Comparison of ENCODE assay signal across 1 cellular context in the genomic region with DNA sequence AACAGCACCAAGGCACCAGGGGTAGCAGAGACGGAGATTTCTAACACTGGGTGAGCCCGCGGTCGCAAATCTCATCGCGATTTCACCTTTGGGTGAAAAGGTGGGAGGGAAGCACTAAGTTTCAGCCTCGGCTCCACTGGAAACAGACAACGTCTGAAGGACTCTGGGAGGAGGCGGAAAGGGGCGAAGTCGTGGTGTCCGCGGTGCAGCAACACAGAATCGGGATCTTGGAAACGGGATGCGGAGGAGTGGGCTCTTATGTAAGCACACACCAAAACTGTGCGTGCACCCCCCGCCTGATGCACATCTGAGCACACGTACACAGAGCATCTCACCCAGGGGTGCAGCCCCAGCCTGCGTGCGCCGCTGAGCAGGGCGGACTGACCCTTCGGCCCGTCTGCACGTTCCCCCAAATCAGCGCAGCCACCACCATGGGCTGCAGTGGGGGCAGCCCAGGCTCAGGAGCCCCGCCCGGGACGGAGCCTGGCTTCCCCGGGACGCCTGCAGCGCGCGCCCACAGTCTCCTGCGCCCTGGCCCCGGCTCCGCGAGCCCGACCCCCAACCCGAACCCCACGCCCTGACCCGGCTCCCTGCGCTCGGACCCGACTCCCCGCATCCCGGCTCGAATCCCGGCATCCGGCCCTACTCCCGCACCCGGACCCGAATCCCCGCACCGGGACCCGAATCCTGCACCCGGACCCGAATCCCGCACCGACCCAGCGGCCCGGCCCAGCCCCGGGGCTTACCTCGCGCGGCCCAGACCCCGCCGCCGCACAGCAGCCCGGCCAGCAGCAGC.
TF ChIP-seq lines count a peak whose summit lies in the region.

No MANE protein-coding gene starts in this region.

TF ChIP-seq in K562, 482 proteins besides CTCF, POLR2A, EP300 and RAD21 (continued from another document and continues in another):
- TF ChIP-seq, protein P1, sequence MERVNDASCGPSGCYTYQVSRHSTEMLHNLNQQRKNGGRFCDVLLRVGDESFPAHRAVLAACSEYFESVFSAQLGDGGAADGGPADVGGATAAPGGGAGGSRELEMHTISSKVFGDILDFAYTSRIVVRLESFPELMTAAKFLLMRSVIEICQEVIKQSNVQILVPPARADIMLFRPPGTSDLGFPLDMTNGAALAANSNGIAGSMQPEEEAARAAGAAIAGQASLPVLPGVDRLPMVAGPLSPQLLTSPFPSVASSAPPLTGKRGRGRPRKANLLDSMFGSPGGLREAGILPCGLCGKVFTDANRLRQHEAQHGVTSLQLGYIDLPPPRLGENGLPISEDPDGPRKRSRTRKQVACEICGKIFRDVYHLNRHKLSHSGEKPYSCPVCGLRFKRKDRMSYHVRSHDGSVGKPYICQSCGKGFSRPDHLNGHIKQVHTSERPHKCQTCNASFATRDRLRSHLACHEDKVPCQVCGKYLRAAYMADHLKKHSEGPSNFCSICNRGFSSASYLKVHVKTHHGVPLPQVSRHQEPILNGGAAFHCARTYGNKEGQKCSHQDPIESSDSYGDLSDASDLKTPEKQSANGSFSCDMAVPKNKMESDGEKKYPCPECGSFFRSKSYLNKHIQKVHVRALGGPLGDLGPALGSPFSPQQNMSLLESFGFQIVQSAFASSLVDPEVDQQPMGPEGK (CRISPR knock-in tag; IDR thresholded peaks at IDR 0.05; ENCODE audit: borderline replicate concordance) = no peak
- peak; percentile 36; the same call in 1 of the 2 replicates for TF ChIP-seq RBFOX2 (IDR thresholded peaks at IDR 0.05; ENCODE audit: low read depth, low read length)
- TF ChIP-seq, protein P2, sequence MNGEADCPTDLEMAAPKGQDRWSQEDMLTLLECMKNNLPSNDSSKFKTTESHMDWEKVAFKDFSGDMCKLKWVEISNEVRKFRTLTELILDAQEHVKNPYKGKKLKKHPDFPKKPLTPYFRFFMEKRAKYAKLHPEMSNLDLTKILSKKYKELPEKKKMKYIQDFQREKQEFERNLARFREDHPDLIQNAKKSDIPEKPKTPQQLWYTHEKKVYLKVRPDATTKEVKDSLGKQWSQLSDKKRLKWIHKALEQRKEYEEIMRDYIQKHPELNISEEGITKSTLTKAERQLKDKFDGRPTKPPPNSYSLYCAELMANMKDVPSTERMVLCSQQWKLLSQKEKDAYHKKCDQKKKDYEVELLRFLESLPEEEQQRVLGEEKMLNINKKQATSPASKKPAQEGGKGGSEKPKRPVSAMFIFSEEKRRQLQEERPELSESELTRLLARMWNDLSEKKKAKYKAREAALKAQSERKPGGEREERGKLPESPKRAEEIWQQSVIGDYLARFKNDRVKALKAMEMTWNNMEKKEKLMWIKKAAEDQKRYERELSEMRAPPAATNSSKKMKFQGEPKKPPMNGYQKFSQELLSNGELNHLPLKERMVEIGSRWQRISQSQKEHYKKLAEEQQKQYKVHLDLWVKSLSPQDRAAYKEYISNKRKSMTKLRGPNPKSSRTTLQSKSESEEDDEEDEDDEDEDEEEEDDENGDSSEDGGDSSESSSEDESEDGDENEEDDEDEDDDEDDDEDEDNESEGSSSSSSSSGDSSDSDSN (IDR thresholded peaks at IDR 0.05; ENCODE audit: borderline replicate concordance in 1 of 2, low read depth in 2 of 2, low read length in 2 of 2) = 0 out of 4 replicates have a peak, but pooled peaks of 1 of the 2 experiments have one; percentile 58
- TF ChIP-seq, protein P3, sequence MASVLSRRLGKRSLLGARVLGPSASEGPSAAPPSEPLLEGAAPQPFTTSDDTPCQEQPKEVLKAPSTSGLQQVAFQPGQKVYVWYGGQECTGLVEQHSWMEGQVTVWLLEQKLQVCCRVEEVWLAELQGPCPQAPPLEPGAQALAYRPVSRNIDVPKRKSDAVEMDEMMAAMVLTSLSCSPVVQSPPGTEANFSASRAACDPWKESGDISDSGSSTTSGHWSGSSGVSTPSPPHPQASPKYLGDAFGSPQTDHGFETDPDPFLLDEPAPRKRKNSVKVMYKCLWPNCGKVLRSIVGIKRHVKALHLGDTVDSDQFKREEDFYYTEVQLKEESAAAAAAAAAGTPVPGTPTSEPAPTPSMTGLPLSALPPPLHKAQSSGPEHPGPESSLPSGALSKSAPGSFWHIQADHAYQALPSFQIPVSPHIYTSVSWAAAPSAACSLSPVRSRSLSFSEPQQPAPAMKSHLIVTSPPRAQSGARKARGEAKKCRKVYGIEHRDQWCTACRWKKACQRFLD (CRISPR knock-in tag; IDR thresholded peaks at IDR 0.05) = no peak
- TF ChIP-seq FOXM1 (IDR thresholded peaks at IDR 0.05; ENCODE audit: low read depth) = no peak
- no peak for TF ChIP-seq FOXM1 (CRISPR knock-in tag; IDR thresholded peaks at IDR 0.05; ENCODE audit: low read depth)
- no peak for TF ChIP-seq PTRF (tag; IDR thresholded peaks at IDR 0.05)
- no peak for TF ChIP-seq MIER1 (IDR thresholded peaks at IDR 0.05; ENCODE audit: low read depth)
- no peak for TF ChIP-seq TFAM (CRISPR knock-in tag; conservative IDR thresholded peaks at IDR 0.05)
- TF ChIP-seq RHOXF2B (CRISPR knock-in tag; conservative IDR thresholded peaks at IDR 0.05) = no peak
- TF ChIP-seq ZBTB7A (IDR thresholded peaks at IDR 0.05; ENCODE audit: borderline replicate concordance, control insufficient read depth, low read depth, low read length) = 0 out of 2 replicates have a peak, but pooled peaks have one; percentile 23
- TF ChIP-seq, protein P4, sequence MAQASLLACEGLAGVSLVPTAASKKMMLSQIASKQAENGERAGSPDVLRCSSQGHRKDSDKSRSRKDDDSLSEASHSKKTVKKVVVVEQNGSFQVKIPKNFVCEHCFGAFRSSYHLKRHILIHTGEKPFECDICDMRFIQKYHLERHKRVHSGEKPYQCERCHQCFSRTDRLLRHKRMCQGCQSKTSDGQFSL (CRISPR knock-in tag; IDR thresholded peaks at IDR 0.05) = 0 out of 2 replicates have a peak, but pooled peaks have one; percentile 56
- TF ChIP-seq, protein P4 (tag; IDR thresholded peaks at IDR 0.05) = no peak
- TF ChIP-seq RBM39 (optimal IDR thresholded peaks at IDR 0.05; ENCODE audit: low read depth, low read length) = no peak
- TF ChIP-seq EP400 (IDR thresholded peaks at IDR 0.05) = no peak
- peak in 1 of 2 experiments; percentile 35; a peak in 2 of 4 replicates for TF ChIP-seq KDM1A (IDR thresholded peaks at IDR 0.05)
- no peak for TF ChIP-seq SRSF9 (IDR thresholded peaks at IDR 0.05; ENCODE audit: borderline replicate concordance, low read depth, low read length)
- no peak for TF ChIP-seq EZH2 (IDR thresholded peaks at IDR 0.05; ENCODE audit: borderline replicate concordance, low read depth, low read length)
- TF ChIP-seq HMGN3 (IDR thresholded peaks at IDR 0.05; ENCODE audit: borderline replicate concordance, extremely low read depth, insufficient read length, low read depth, low read length) = peak; percentile 20
- TF ChIP-seq, protein P5, sequence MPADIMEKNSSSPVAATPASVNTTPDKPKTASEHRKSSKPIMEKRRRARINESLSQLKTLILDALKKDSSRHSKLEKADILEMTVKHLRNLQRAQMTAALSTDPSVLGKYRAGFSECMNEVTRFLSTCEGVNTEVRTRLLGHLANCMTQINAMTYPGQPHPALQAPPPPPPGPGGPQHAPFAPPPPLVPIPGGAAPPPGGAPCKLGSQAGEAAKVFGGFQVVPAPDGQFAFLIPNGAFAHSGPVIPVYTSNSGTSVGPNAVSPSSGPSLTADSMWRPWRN (IDR thresholded peaks at IDR 0.05; ENCODE audit: low read depth) = no peak
- no peak for TF ChIP-seq ZNF436 (CRISPR knock-in tag; IDR thresholded peaks at IDR 0.05)
- TF ChIP-seq, protein P6, sequence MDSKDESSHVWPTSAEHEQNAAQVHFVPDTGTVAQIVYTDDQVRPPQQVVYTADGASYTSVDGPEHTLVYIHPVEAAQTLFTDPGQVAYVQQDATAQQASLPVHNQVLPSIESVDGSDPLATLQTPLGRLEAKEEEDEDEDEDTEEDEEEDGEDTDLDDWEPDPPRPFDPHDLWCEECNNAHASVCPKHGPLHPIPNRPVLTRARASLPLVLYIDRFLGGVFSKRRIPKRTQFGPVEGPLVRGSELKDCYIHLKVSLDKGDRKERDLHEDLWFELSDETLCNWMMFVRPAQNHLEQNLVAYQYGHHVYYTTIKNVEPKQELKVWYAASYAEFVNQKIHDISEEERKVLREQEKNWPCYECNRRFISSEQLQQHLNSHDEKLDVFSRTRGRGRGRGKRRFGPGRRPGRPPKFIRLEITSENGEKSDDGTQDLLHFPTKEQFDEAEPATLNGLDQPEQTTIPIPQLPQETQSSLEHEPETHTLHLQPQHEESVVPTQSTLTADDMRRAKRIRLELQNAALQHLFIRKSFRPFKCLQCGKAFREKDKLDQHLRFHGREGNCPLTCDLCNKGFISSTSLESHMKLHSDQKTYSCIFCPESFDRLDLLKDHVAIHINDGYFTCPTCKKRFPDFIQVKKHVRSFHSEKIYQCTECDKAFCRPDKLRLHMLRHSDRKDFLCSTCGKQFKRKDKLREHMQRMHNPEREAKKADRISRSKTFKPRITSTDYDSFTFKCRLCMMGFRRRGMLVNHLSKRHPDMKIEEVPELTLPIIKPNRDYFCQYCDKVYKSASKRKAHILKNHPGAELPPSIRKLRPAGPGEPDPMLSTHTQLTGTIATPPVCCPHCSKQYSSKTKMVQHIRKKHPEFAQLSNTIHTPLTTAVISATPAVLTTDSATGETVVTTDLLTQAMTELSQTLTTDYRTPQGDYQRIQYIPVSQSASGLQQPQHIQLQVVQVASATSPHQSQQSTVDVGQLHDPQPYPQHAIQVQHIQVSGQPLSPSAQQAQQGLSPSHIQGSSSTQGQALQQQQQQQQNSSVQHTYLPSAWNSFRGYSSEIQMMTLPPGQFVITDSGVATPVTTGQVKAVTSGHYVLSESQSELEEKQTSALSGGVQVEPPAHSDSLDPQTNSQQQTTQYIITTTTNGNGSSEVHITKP (IDR thresholded peaks at IDR 0.05; ENCODE audit: partially characterized antibody) = peak; percentile 12
- TF ChIP-seq KAT2B (IDR thresholded peaks at IDR 0.05; ENCODE audit: low read depth, low read length) = no peak
- TF ChIP-seq EWSR1 (IDR thresholded peaks at IDR 0.05; ENCODE audit: borderline replicate concordance, low read depth, partially characterized antibody) = no peak
- TF ChIP-seq MTA2 (IDR thresholded peaks at IDR 0.05; ENCODE audit: low read depth) = no peak
- no peak for TF ChIP-seq NCOA4 (IDR thresholded peaks at IDR 0.05; ENCODE audit: partially characterized antibody)
- peak; percentile 52 for TF ChIP-seq KDM5B (IDR thresholded peaks at IDR 0.05; ENCODE audit: insufficient replicate concordance, low read depth, low read length)
- TF ChIP-seq RBM14 (IDR thresholded peaks at IDR 0.05; ENCODE audit: borderline replicate concordance, insufficient read depth, low read depth, low read length) = 0 out of 2 replicates have a peak, but pooled peaks have one; percentile 65
- TF ChIP-seq, protein P7, sequence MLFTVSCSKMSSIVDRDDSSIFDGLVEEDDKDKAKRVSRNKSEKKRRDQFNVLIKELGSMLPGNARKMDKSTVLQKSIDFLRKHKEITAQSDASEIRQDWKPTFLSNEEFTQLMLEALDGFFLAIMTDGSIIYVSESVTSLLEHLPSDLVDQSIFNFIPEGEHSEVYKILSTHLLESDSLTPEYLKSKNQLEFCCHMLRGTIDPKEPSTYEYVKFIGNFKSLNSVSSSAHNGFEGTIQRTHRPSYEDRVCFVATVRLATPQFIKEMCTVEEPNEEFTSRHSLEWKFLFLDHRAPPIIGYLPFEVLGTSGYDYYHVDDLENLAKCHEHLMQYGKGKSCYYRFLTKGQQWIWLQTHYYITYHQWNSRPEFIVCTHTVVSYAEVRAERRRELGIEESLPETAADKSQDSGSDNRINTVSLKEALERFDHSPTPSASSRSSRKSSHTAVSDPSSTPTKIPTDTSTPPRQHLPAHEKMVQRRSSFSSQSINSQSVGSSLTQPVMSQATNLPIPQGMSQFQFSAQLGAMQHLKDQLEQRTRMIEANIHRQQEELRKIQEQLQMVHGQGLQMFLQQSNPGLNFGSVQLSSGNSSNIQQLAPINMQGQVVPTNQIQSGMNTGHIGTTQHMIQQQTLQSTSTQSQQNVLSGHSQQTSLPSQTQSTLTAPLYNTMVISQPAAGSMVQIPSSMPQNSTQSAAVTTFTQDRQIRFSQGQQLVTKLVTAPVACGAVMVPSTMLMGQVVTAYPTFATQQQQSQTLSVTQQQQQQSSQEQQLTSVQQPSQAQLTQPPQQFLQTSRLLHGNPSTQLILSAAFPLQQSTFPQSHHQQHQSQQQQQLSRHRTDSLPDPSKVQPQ (CRISPR knock-in tag; IDR thresholded peaks at IDR 0.05; ENCODE audit: borderline replicate concordance) = no peak
- no peak for TF ChIP-seq KLF13 (tag; IDR thresholded peaks at IDR 0.05; ENCODE audit: borderline replicate concordance, low read depth)
- TF ChIP-seq KLF10 (CRISPR knock-in tag; IDR thresholded peaks at IDR 0.05) = no peak
- no peak for TF ChIP-seq BRCA1 (IDR thresholded peaks at IDR 0.05)
- TF ChIP-seq BRCA1 (CRISPR knock-in tag; IDR thresholded peaks at IDR 0.05) = peak; percentile 69; the same call in 1 of the 2 replicates
- TF ChIP-seq CTBP1 (IDR thresholded peaks at IDR 0.05; ENCODE audit: borderline replicate concordance) = peak; percentile 58
- TF ChIP-seq JUND (IDR thresholded peaks at IDR 0.05; ENCODE audit: borderline replicate concordance, low read depth, low read length) = no peak
- TF ChIP-seq JUND (tag; IDR thresholded peaks at IDR 0.05; ENCODE audit: borderline replicate concordance, low read depth, low read length) = no peak
- TF ChIP-seq, protein P8, sequence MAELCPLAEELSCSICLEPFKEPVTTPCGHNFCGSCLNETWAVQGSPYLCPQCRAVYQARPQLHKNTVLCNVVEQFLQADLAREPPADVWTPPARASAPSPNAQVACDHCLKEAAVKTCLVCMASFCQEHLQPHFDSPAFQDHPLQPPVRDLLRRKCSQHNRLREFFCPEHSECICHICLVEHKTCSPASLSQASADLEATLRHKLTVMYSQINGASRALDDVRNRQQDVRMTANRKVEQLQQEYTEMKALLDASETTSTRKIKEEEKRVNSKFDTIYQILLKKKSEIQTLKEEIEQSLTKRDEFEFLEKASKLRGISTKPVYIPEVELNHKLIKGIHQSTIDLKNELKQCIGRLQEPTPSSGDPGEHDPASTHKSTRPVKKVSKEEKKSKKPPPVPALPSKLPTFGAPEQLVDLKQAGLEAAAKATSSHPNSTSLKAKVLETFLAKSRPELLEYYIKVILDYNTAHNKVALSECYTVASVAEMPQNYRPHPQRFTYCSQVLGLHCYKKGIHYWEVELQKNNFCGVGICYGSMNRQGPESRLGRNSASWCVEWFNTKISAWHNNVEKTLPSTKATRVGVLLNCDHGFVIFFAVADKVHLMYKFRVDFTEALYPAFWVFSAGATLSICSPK (IDR thresholded peaks at IDR 0.05; ENCODE audit: borderline replicate concordance) = no peak
- peak; percentile 7 for TF ChIP-seq CHD1 (IDR thresholded peaks at IDR 0.05; ENCODE audit: low read length)
- TF ChIP-seq HMG20A (CRISPR knock-in tag; conservative IDR thresholded peaks at IDR 0.05) = no peak
- TF ChIP-seq PHB (CRISPR knock-in tag; IDR thresholded peaks at IDR 0.05) = peak; percentile 49; the same call in 1 of the 2 replicates
- TF ChIP-seq CBX5 (IDR thresholded peaks at IDR 0.05; ENCODE audit: borderline replicate concordance, low read depth) = no peak
